In genomic region chr20:2625062-2625461, GRCh38 we compare ENCODE assay signal across 20 cellular contexts. TPM values are rescaled to one million over a fixed set of nuclear protein-coding genes. Genes with fewer than 3 reads are reported as not detected.
DNase-seq lines count a peak whose midpoint lies in the region; ATAC-seq and TF ChIP-seq lines count a peak whose summit lies in the region.
"Had no signal": no experiment of that assay in that cellular context is flagged by ENCODE, and none has a peak within 500 bp of the region (broad histone marks: within the 10 kb centered on the region; RNA-seq: fewer than 3 reads in every experiment).

No MANE protein-coding gene starts in this region.

- no peak for TF ChIP-seq CTCF in left ventricle myocardium inferior (IDR thresholded peaks at IDR 0.05; ENCODE audit: borderline replicate concordance)
- TF ChIP-seq CTCF in fibroblast of villous mesenchyme (IDR thresholded peaks at IDR 0.05; ENCODE audit: insufficient read depth, low read depth, low read length), result no peak

- H3K9me3 ChIP-seq in left ventricle myocardium inferior (replicated peaks) (peaks cover 18% of the 10 kb centered on the region), SK-N-MC (ENCODE audit: low read depth, low read length) (no peaks in the 10 kb centered on the region)

- peaks cover 4% of the 10 kb centered on the region for H3K27me3 ChIP-seq in left ventricle myocardium inferior (ENCODE audit: low read depth)
- H3K27me3 ChIP-seq: BLaER1 treated with 17β-estradiol and CSF1 and Interleukin-3, amounts not matched to agents 10 nM and 100 nM had no signal

- no peak overlapping the region for H3K9ac ChIP-seq in SK-N-MC (ENCODE audit: insufficient read length)
- H3K9ac ChIP-seq: BLaER1 treated with 17β-estradiol and CSF1 and Interleukin-3, amounts not matched to agents 10 nM and 100 nM had no signal

- H3K4me3 ChIP-seq in left ventricle myocardium inferior, result no peak overlapping the region
- H3K4me3 ChIP-seq in SK-N-MC, result no peak overlapping the region
- H3K4me3 ChIP-seq in fibroblast of villous mesenchyme (ENCODE audit: low read depth, low read length), result no peak overlapping the region
- H3K4me3 ChIP-seq: BLaER1 treated with 17β-estradiol and CSF1 and Interleukin-3, amounts not matched to agents 10 nM and 100 nM had no signal

- H3K4me1 ChIP-seq in left ventricle myocardium inferior, result no peaks in the 10 kb centered on the region
- H3K4me1 ChIP-seq: BLaER1 treated with 17β-estradiol and CSF1 and Interleukin-3, amounts not matched to agents 10 nM and 100 nM had no signal

- ATAC-seq in Right ventricle myocardium inferior (peak; percentile 10), sciatic nerve (peak; percentile 44), HG03521 (IDR thresholded peaks at IDR 0.05; ENCODE audit: unreplicated experiment) (no peak)

- DNase-seq in Right ventricle myocardium inferior (ENCODE audit: missing footprints) (no peak), left ventricle myocardium inferior (no peak), SK-N-MC (ENCODE audit: low read depth, low spot score) (no peak), fibroblast of villous mesenchyme (ENCODE audit: low read depth) (peak; percentile 7), sciatic nerve (ENCODE audit: low spot score) (no peak), HT-29 (ENCODE audit: low spot score) (no peak), glomerular visceral epithelial cell (ENCODE audit: extremely low spot score) (no peak)
- DNase-seq: 8988T; CD4-positive, CD25-positive, alpha-beta regulatory T cell; CD8-positive, alpha-beta memory T cell; COR-L47; DMS 273 treated with DMSO at 0.1 percent for 48 hours; DMS53; DND-41; EL; H9; IMR-90 had no signal

- H3K36me3 ChIP-seq in left ventricle myocardium inferior (no peaks in the 10 kb centered on the region), SK-N-MC (ENCODE audit: insufficient read depth, low read length) (no peaks in the 10 kb centered on the region)
- H3K36me3 ChIP-seq: BLaER1 treated with 17β-estradiol and CSF1 and Interleukin-3, amounts not matched to agents 10 nM and 100 nM had no signal

- H3K27ac ChIP-seq in left ventricle myocardium inferior (replicated peaks) (no peak overlapping the region), SK-N-MC (0 out of 2 replicates have a peak overlapping the region, but pooled peaks have one; percentile 48)
- H3K27ac ChIP-seq: BLaER1 treated with 17β-estradiol and CSF1 and Interleukin-3, amounts not matched to agents 10 nM and 100 nM; HL-60 had no signal

- intact Hi-C loops in Right ventricle myocardium inferior (cut with DNase I) (no loop called here), left ventricle myocardium inferior (cut with micrococcal nuclease) (no loop called here), sciatic nerve (cut with DNase I) (no loop called here)

RNA-seq across cellular contexts. Expression of gene NOP56, which starts 27.4 kb away (rescaled TPM):
- total RNA-seq in Right ventricle myocardium inferior (46.7 TPM), left ventricle myocardium inferior (47.3 TPM), fibroblast of villous mesenchyme (115 and 127 TPM in 2 replicates), sciatic nerve (97.4 TPM)
- 365 and 383 TPM in 2 replicates for total RNA-seq in HT-29 (2014; rRNA removed; shearing (Covaris generic))

RNA-seq across cellular contexts. Expression of gene IDH3B, which starts 39.0 kb away (rescaled TPM):
- 255 TPM for total RNA-seq in Right ventricle myocardium inferior
- 220 TPM for total RNA-seq in left ventricle myocardium inferior
- 63.0 and 86.0 TPM in 2 replicates for total RNA-seq in fibroblast of villous mesenchyme
- 67.0 TPM for total RNA-seq in sciatic nerve
- total RNA-seq in HT-29 (2014; rRNA removed; shearing (Covaris generic)), result 139 and 146 TPM in 2 replicates
